In the genomic region with DNA sequence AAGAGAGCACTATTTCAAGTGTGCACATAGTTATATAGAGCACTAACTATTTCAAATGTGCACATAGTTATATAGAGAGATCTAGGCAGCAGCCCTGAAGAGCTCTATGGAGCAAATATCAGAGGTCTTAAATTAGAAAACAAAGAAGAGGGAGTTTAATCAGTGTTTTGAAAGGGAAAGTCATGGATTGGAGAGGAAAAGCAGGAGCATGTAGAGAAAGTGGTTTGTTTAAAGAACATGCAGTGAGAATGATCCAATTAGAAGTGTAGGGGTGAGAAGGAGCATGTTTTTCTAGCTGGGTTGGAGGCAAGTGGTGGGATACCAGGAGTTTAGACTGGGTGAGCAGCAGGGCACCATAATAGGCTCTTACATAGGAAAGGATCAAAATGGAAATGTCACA, we compare ENCODE assay signal across 8 cellular contexts.
"Had no signal": no experiment of that assay in that cellular context is flagged by ENCODE, and none has a peak within 500 bp of the region (broad histone marks: within the 10 kb centered on the region; RNA-seq: fewer than 3 reads in every experiment).

No MANE protein-coding gene starts in this region.

- H3K4me3 ChIP-seq: GM23248, GM23338, HAP-1 had no signal

- DNase-seq: GM23248, GOT3, H7, H9, HCEC 1CT, HFFc6 had no signal

- H3K9me3 ChIP-seq: HAP-1 had no signal

- H3K27ac ChIP-seq: GM23248 had no signal

- H3K4me1 ChIP-seq: HAP-1 had no signal

- H3K36me3 ChIP-seq: HAP-1 had no signal
